17 cellular contexts compared by ENCODE assay signal in genomic region chr22:24188705-24189248, GRCh38. TPM values are rescaled to one million over a fixed set of nuclear protein-coding genes. Genes with fewer than 3 reads are reported as not detected.
DNase-seq lines count a peak whose midpoint lies in the region; ATAC-seq, FAIRE-seq and TF ChIP-seq lines count a peak whose summit lies in the region.
"Had no signal": no experiment of that assay in that cellular context is flagged by ENCODE, and none has a peak within 500 bp of the region (broad histone marks: within the 10 kb centered on the region; RNA-seq: fewer than 3 reads in every experiment).

No MANE protein-coding gene starts in this region.

- DNase-seq in GM12892 (ENCODE audit: insufficient read length) (peak; percentile 17), RWPE2 (ENCODE audit: low spot score) (no peak), frontal cortex (ENCODE audit: low spot score in 2 of 2) (peak; percentile 7 to 19), thyroid gland (no peak), kidney tubule cell (ENCODE audit: low spot score) (no peak), middle frontal gyrus (ENCODE audit: extremely low spot score, low spot score) (no peak)
- no peak for DNase-seq in effector CD4-positive, alpha-beta T cell
- DNase-seq: activated CD4-positive, alpha-beta T cell treated with anti-CD3 and anti-CD28 coated beads for 4 hours; NCI-H1105 treated with DMSO at 0.1 percent for 48 hours; NCI-H2081 treated with DMSO at 0.1 percent for 48 hours; SIG-M5 had no signal

- FAIRE-seq in GM12892 (lab: Jason Lieb, UNC) = no peak
- no peak for FAIRE-seq in frontal cortex (lab: Jason Lieb, UNC)
- FAIRE-seq: TTC549 had no signal

- no peaks in the 10 kb centered on the region for H3K27me3 ChIP-seq in RWPE2 (ENCODE audit: insufficient read depth, poor library complexity, severe bottlenecking)
- no peaks in the 10 kb centered on the region for H3K27me3 ChIP-seq in thyroid gland

- H3K27ac ChIP-seq in RWPE2 (ENCODE audit: poor library complexity, severe bottlenecking) = peak overlapping the region; percentile 66
- H3K27ac ChIP-seq in thyroid gland = peak overlapping the region; percentile 56 to 91 (median 87)
- H3K27ac ChIP-seq: C4-2B had no signal

- ATAC-seq in RWPE2 (ENCODE audit: low read depth) = no peak; the same call in 2 of the 3 replicates

- WGBS in thyroid gland, 2 donors = 75 to 80% methylated on average over 9 to 10 of the region's 17 CpGs

- TF ChIP-seq POLR2A in GM12892 (IDR thresholded peaks at IDR 0.05; ENCODE audit: low read depth, low read length) (no peak), thyroid gland (IDR thresholded peaks at IDR 0.05) (no peak)

- H3K36me3 ChIP-seq in RWPE2 (ENCODE audit: low read depth) = no peaks in the 10 kb centered on the region
- H3K36me3 ChIP-seq in thyroid gland = no peaks in the 10 kb centered on the region
- H3K36me3 ChIP-seq: HAP-1 had no signal

- no peak overlapping the region for H3K4me3 ChIP-seq in RWPE2 (ENCODE audit: severe bottlenecking)
- H3K4me3 ChIP-seq in thyroid gland (replicated peaks in 1 of 3) = no peak overlapping the region
- H3K4me3 ChIP-seq: HAP-1 had no signal

- intact Hi-C loops in thyroid gland (cut with DNase I) = loop anchor here (2.0 kb wide), 1 partner anchor 58 kb away; no protein-coding TSS in a partner anchor

- H3K9me3 ChIP-seq in RWPE2 (ENCODE audit: severe bottlenecking) = no peaks in the 10 kb centered on the region
- H3K9me3 ChIP-seq in thyroid gland = no peaks in the 10 kb centered on the region
- H3K9me3 ChIP-seq: HAP-1 had no signal

- peaks cover 17% of the 10 kb centered on the region for H3K4me1 ChIP-seq in RWPE2 (ENCODE audit: insufficient read depth, poor library complexity, severe bottlenecking)
- H3K4me1 ChIP-seq in thyroid gland = peaks cover 18 to 32% of the 10 kb centered on the region in 2 donors
- H3K4me1 ChIP-seq: HAP-1 had no signal

- no peak for TF ChIP-seq CTCF in RWPE2 (IDR thresholded peaks at IDR 0.05; ENCODE audit: poor library complexity, severe bottlenecking)
- no peak for TF ChIP-seq CTCF in thyroid gland (IDR thresholded peaks at IDR 0.05)

RNA-seq across cellular contexts. Expression of gene SUSD2, which starts 7.5 kb away (rescaled TPM):
- polyA plus RNA-seq in GM12892 (2012; ENCODE audit: missing spikeins) = not detected
- under 0.01 TPM for total RNA-seq in frontal cortex
- 10 to 100 TPM in 3 of 4 donors, 1 to 10 TPM in 1; 9.5 to 22.5 (median 15.1) TPM for total RNA-seq in thyroid gland

RNA-seq across cellular contexts. Expression of gene GGT5, which starts 56.1 kb away (rescaled TPM):
- not detected for polyA plus RNA-seq in GM12892 (2012; ENCODE audit: missing spikeins)
- total RNA-seq in frontal cortex = 0.41 TPM
- total RNA-seq in thyroid gland = 10 to 100 TPM; 59.0 to 99.3 (median 86.3) TPM
- total RNA-seq: activated T-helper 1 cell treated with anti-CD3 and anti-CD28 coated beads, Interleukin-12 subunit alpha, Interleukin-12 subunit beta, Interleukin-2, Interleukin-4 antibody, amounts not matched to agents 30 ng/mL and 10 ng/mL and 1 ng/mL, durations not matched to agents 14 hours and 24 hours and 36 hours; Daoy; NCI-H460 had no signal

Comparison
In these comparisons a context has a peak if more than half of its experiments do, and no peak if none do; other contexts are left out.
1. DNase-seq: peak in GM12892 (single experiment) and frontal cortex (2 of 2); none in RWPE2 (single experiment), thyroid gland (0 of 2), effector CD4-positive, alpha-beta T cell (single experiment), kidney tubule cell (single experiment) and middle frontal gyrus (single experiment).
2. RNA of gene SUSD2, which starts 7.5 kb away (total RNA-seq): 9.5 to 22.5 TPM in thyroid gland; under 0.01 TPM in frontal cortex (single experiment); every median in the first group is over 10 times any median in the second.
3. RNA of gene GGT5, which starts 56.1 kb away (total RNA-seq): 59.0 to 99.3 TPM in thyroid gland; 0.41 TPM in frontal cortex (single experiment); every median in the first group is over 10 times any median in the second.